Comparison of ENCODE assay signal across 17 cellular contexts in the genomic region with DNA sequence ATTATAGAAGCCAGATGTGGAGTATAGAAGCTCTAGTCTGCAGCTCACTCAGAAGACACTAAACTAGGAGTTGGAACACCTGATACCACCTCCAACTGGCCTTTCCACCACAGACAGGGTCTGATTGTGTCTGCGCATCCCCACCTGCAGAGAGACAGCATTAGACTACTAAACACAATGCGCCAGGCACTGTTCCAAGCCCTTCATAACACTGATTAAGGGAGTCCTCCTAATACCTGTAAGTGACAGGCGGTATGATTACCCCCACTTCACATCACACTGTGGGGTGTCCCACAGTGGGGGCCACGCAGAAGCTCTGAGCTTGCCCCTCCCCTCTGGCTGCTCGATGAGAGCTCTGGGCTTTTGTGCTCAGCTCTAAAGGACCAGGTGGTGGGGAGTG.
A peak's percentile ranks its signal among the peaks of the same experiment; 100 is the strongest.
DNase-seq lines count a peak whose midpoint lies in the region; ATAC-seq and TF ChIP-seq lines count a peak whose summit lies in the region.
"Had no signal": no experiment of that assay in that cellular context is flagged by ENCODE, and none has a peak within 500 bp of the region (broad histone marks: within the 10 kb centered on the region; RNA-seq: fewer than 3 reads in every experiment).

No MANE protein-coding gene starts in this region.

- TF ChIP-seq POLR2A in esophagus squamous epithelium (IDR thresholded peaks at IDR 0.05), result no peak

- 69 to 100% methylated on average over 2 of the region's 5 CpGs for WGBS in esophagus squamous epithelium, 2 donors
- 100% methylated on average over 5 of the region's 5 CpGs for WGBS in smooth muscle cell (ENCODE audit: low lambda C conversion rate)

- peaks cover 36% of the 10 kb centered on the region for H3F3A ChIP-seq in smooth muscle cell (ENCODE audit: low read depth)

- H3K79me2 ChIP-seq in smooth muscle cell (ENCODE audit: low read depth), result peaks cover 13% of the 10 kb centered on the region

- peak overlapping the region; percentile 72 for H3K9ac ChIP-seq in smooth muscle cell (ENCODE audit: low read depth)

- intact Hi-C loops in esophagus squamous epithelium (cut with DNase I), result no loop called here

- no peaks in the 10 kb centered on the region for H3K36me3 Mint-ChIP-seq in stimulated activated memory B cell treated with anti-CD40 and anti-IgM and Interleukin-4, amounts not matched to agents 10 μg/mL and 1 μg/mL and 100 μg/mL, for 72 hours
- no peaks in the 10 kb centered on the region for H3K36me3 Mint-ChIP-seq in stimulated activated effector memory CD8-positive, alpha-beta T cell treated with anti-CD3 and anti-CD28 coated beads, Interleukin-12 subunit alpha, Interleukin-12 subunit beta, amount 100 ng/mL, for 72 hours

- H3K36me3 ChIP-seq in esophagus squamous epithelium (peaks cover 0 to 12% (median 0%) of the 10 kb centered on the region in 3 donors), smooth muscle cell (ENCODE audit: low read depth) (peaks cover 12% of the 10 kb centered on the region)
- H3K36me3 ChIP-seq: thyroid gland had no signal

- no peak for TF ChIP-seq CTCF in esophagus squamous epithelium (IDR thresholded peaks at IDR 0.05)
- TF ChIP-seq CTCF in smooth muscle cell (IDR thresholded peaks at IDR 0.05; ENCODE audit: borderline replicate concordance, insufficient read depth, poor library complexity, severe bottlenecking), result no peak

- H3K9me3 Mint-ChIP-seq in stimulated activated memory B cell treated with anti-CD40 and anti-IgM and Interleukin-4, amounts not matched to agents 10 μg/mL and 1 μg/mL and 100 μg/mL, for 72 hours, result no peaks in the 10 kb centered on the region
- no peaks in the 10 kb centered on the region for H3K9me3 Mint-ChIP-seq in stimulated activated effector memory CD8-positive, alpha-beta T cell treated with anti-CD3 and anti-CD28 coated beads, Interleukin-12 subunit alpha, Interleukin-12 subunit beta, amount 100 ng/mL, for 72 hours

- H2AFZ ChIP-seq in smooth muscle cell (ENCODE audit: low read depth), result no peak overlapping the region

- H3K27me3 Mint-ChIP-seq in stimulated activated memory B cell treated with anti-CD40 and anti-IgM and Interleukin-4, amounts not matched to agents 10 μg/mL and 1 μg/mL and 100 μg/mL, for 72 hours, result peaks cover 15% of the 10 kb centered on the region

- H3K27me3 ChIP-seq in esophagus squamous epithelium (no peaks in the 10 kb centered on the region), smooth muscle cell (ENCODE audit: low read depth) (no peaks in the 10 kb centered on the region)
- H3K27me3 ChIP-seq: thyroid gland had no signal

- no peaks in the 10 kb centered on the region for H3K4me1 Mint-ChIP-seq in stimulated activated memory B cell treated with anti-CD40 and anti-IgM and Interleukin-4, amounts not matched to agents 10 μg/mL and 1 μg/mL and 100 μg/mL, for 72 hours
- no peaks in the 10 kb centered on the region for H3K4me1 Mint-ChIP-seq in stimulated activated effector memory CD8-positive, alpha-beta T cell treated with anti-CD3 and anti-CD28 coated beads, Interleukin-12 subunit alpha, Interleukin-12 subunit beta, amount 100 ng/mL, for 72 hours

- H3K27ac ChIP-seq in esophagus squamous epithelium, result peak overlapping the region in 3 of 4 donors; percentile 48 to 76 (median 66)
- H3K27ac ChIP-seq in smooth muscle cell (ENCODE audit: low read depth), result peak overlapping the region; percentile 99
- H3K27ac ChIP-seq: thyroid gland had no signal

- H3K4me3 ChIP-seq in esophagus squamous epithelium (no peak overlapping the region), smooth muscle cell (no peak overlapping the region)
- H3K4me3 ChIP-seq: mucosa of descending colon, thyroid gland had no signal

- H3K27ac Mint-ChIP-seq in stimulated activated memory B cell treated with anti-CD40 and anti-IgM and Interleukin-4, amounts not matched to agents 10 μg/mL and 1 μg/mL and 100 μg/mL, for 72 hours, result no peak overlapping the region
- no peak overlapping the region for H3K27ac Mint-ChIP-seq in stimulated activated effector memory CD8-positive, alpha-beta T cell treated with anti-CD3 and anti-CD28 coated beads, Interleukin-12 subunit alpha, Interleukin-12 subunit beta, amount 100 ng/mL, for 72 hours

- H3K4me1 ChIP-seq in esophagus squamous epithelium, result peaks cover 0 to 41% (median 0%) of the 10 kb centered on the region in 3 donors
- H3K4me1 ChIP-seq in smooth muscle cell (ENCODE audit: low read depth), result no peaks in the 10 kb centered on the region
- H3K4me1 ChIP-seq: Caco-2, thyroid gland had no signal

- peak; percentile 81 for DNase-seq in NCI-H128 (lab: John Stamatoyannopoulos, UW; ENCODE audit: unreplicated experiment)
- DNase-seq in NCI-H2171 (lab: John Stamatoyannopoulos, UW), result peak; percentile 47
- no peak for DNase-seq in esophagus squamous epithelium (lab: John Stamatoyannopoulos, UW)
- no peak for DNase-seq in smooth muscle cell (lab: John Stamatoyannopoulos, UW; ENCODE audit: unreplicated experiment)
- no peak for DNase-seq in stimulated activated effector memory CD8-positive, alpha-beta T cell treated with anti-CD3 and anti-CD28 coated beads, Interleukin-12 subunit alpha, Interleukin-12 subunit beta, amount 100 ng/mL, for 72 hours (ENCODE audit: low spot score in 2 of 2)
- DNase-seq: activated CD4-positive, alpha-beta T cell treated with anti-CD3 and anti-CD28 coated beads, Interleukin-2, amount 50 U/mL, for 48 hours; activated naive CD4-positive, alpha-beta T cell treated with Interleukin-2 at 50 U/mL for 16 hours; Caco-2; central memory CD4-positive, alpha-beta T cell; GOT3; mucosa of descending colon; nucleus accumbens; SIG-M5; stimulated activated naive CD4-positive, alpha-beta T cell treated with Interleukin-2 at 50 U/mL for 16 hours; thyroid gland had no signal

- H3K4me3 Mint-ChIP-seq in stimulated activated memory B cell treated with anti-CD40 and anti-IgM and Interleukin-4, amounts not matched to agents 10 μg/mL and 1 μg/mL and 100 μg/mL, for 72 hours, result no peak overlapping the region
- H3K4me3 Mint-ChIP-seq in stimulated activated effector memory CD8-positive, alpha-beta T cell treated with anti-CD3 and anti-CD28 coated beads, Interleukin-12 subunit alpha, Interleukin-12 subunit beta, amount 100 ng/mL, for 72 hours, result no peak overlapping the region

- H3K4me2 ChIP-seq in smooth muscle cell, result no peak overlapping the region

- H3K9me3 ChIP-seq in esophagus squamous epithelium (no peaks in the 10 kb centered on the region), smooth muscle cell (replicated peaks; ENCODE audit: low read depth) (no peaks in the 10 kb centered on the region)
- H3K9me3 ChIP-seq: Caco-2, mucosa of descending colon, thyroid gland had no signal

- H4K20me1 ChIP-seq in smooth muscle cell (ENCODE audit: low read depth), result no peaks in the 10 kb centered on the region

- no peak for ATAC-seq in stimulated activated memory B cell treated with anti-CD40 and anti-IgM and Interleukin-4, amounts not matched to agents 10 μg/mL and 1 μg/mL and 100 μg/mL, for 72 hours
- ATAC-seq in HG02981 (IDR thresholded peaks at IDR 0.05; ENCODE audit: unreplicated experiment), result no peak
- ATAC-seq in stimulated activated effector memory CD8-positive, alpha-beta T cell treated with anti-CD3 and anti-CD28 coated beads, Interleukin-12 subunit alpha, Interleukin-12 subunit beta, amount 100 ng/mL, for 72 hours, result no peak

Comparison
In these comparisons a context has a peak if more than half of its experiments do, and no peak if none do; other contexts are left out.
1. DNase-seq: peak in NCI-H128 (single experiment) and NCI-H2171 (single experiment); none in esophagus squamous epithelium (single experiment), smooth muscle cell (single experiment) and stimulated activated effector memory CD8-positive, alpha-beta T cell treated with anti-CD3 and anti-CD28 coated beads, Interleukin-12 subunit alpha, Interleukin-12 subunit beta, amount 100 ng/mL, for 72 hours (0 of 2).